Comparison of ENCODE assay signal across 8 cellular contexts in genomic region chr10:128047337-128047736, GRCh38.
DNase-seq lines count a peak whose midpoint lies in the region; ATAC-seq and TF ChIP-seq lines count a peak whose summit lies in the region.

No MANE protein-coding gene starts in this region.

- peaks cover 0 to 3% of the 10 kb centered on the region in 2 donors for H3K36me3 ChIP-seq in muscle layer of duodenum (ENCODE audit: control insufficient read depth in 1 of 2, insufficient read depth in 2 of 2, low read length in 2 of 2)

- peaks cover 49% of the 10 kb centered on the region for H3K4me1 Mint-ChIP-seq in CD4-positive, alpha-beta T cell (ENCODE audit: low read depth)
- peaks cover 24 to 32% (median 26%) of the 10 kb centered on the region in 3 donors for H3K4me1 Mint-ChIP-seq in IgD-negative memory B cell
- H3K4me1 Mint-ChIP-seq in stimulated activated naive CD8-positive, alpha-beta T cell treated with anti-CD3 and anti-CD28 coated beads, Interleukin-15, Interleukin-2, amounts not matched to agents 100 ng/mL and 50 ng/mL, for 24 hours (ENCODE audit: low read depth), result peaks cover 55% of the 10 kb centered on the region

- H3K27me3 Mint-ChIP-seq in CD4-positive, alpha-beta T cell, result no peaks in the 10 kb centered on the region
- no peaks in the 10 kb centered on the region for H3K27me3 Mint-ChIP-seq in IgD-negative memory B cell
- no peaks in the 10 kb centered on the region for H3K27me3 Mint-ChIP-seq in stimulated activated naive CD8-positive, alpha-beta T cell treated with anti-CD3 and anti-CD28 coated beads, Interleukin-15, Interleukin-2, amounts not matched to agents 100 ng/mL and 50 ng/mL, for 24 hours

- H3K27me3 ChIP-seq in CD4-positive, alpha-beta T cell (ENCODE audit: control insufficient read depth, insufficient read depth, low read length), result no peaks in the 10 kb centered on the region
- no peaks in the 10 kb centered on the region for H3K27me3 ChIP-seq in muscle layer of duodenum (ENCODE audit: low read depth, low read length)

- peak overlapping the region; percentile 48 to 58 for H3K4me3 ChIP-seq in muscle layer of duodenum (ENCODE audit: low read depth in 1 of 2, low read length in 2 of 2)

- H3K9me3 ChIP-seq in CD4-positive, alpha-beta T cell (ENCODE audit: control insufficient read depth, low read length), result no peaks in the 10 kb centered on the region
- H3K9me3 ChIP-seq in muscle layer of duodenum (ENCODE audit: control insufficient read depth in 1 of 2, low read length in 2 of 2), result no peaks in the 10 kb centered on the region

- H3K9me3 Mint-ChIP-seq in CD4-positive, alpha-beta T cell, result no peaks in the 10 kb centered on the region
- H3K9me3 Mint-ChIP-seq in IgD-negative memory B cell, result no peaks in the 10 kb centered on the region
- no peaks in the 10 kb centered on the region for H3K9me3 Mint-ChIP-seq in stimulated activated naive CD8-positive, alpha-beta T cell treated with anti-CD3 and anti-CD28 coated beads, Interleukin-15, Interleukin-2, amounts not matched to agents 100 ng/mL and 50 ng/mL, for 24 hours

- intact Hi-C loops in CD4-positive, alpha-beta T cell (cut with DNase I, micrococcal nuclease), result loop anchor here (1.0 to 10.0 kb wide), 4 partner anchors 15 to 1417 kb away; partner anchors contain the start of gene MGMT (in 1 of the 2)

- peak; percentile 95 for ATAC-seq in CD4-positive, alpha-beta T cell (ENCODE audit: poor library complexity)
- peak; percentile 98 for ATAC-seq in GM21423 (IDR thresholded peaks at IDR 0.05; ENCODE audit: unreplicated experiment)

- peaks cover 9% of the 10 kb centered on the region in 2 donors for H3K4me1 ChIP-seq in muscle layer of duodenum (ENCODE audit: control insufficient read depth in 1 of 2, insufficient read depth in 2 of 2, low read length in 2 of 2)

- H3K27ac Mint-ChIP-seq in CD4-positive, alpha-beta T cell, result peak overlapping the region; percentile 96
- peak overlapping the region; percentile 62 to 97 (median 76) for H3K27ac Mint-ChIP-seq in IgD-negative memory B cell
- peak overlapping the region; percentile 90 for H3K27ac Mint-ChIP-seq in stimulated activated naive CD8-positive, alpha-beta T cell treated with anti-CD3 and anti-CD28 coated beads, Interleukin-15, Interleukin-2, amounts not matched to agents 100 ng/mL and 50 ng/mL, for 24 hours

- no peak for TF ChIP-seq CTCF in CD4-positive, alpha-beta T cell (IDR thresholded peaks at IDR 0.05)

- CTCF ChIA-PET in CD4-positive, alpha-beta T cell (lab: Charles Lee), result interaction anchor here (0.9 to 3.1 kb wide), 8 partner anchors 12 to 164 kb away, joined by 3 to 24 read pairs (median 6); partner anchors contain the start of gene PTPRE

- peaks cover 50% of the 10 kb centered on the region for H3K36me3 Mint-ChIP-seq in CD4-positive, alpha-beta T cell (ENCODE audit: low read depth)
- no peaks in the 10 kb centered on the region for H3K36me3 Mint-ChIP-seq in IgD-negative memory B cell
- peaks cover 30% of the 10 kb centered on the region for H3K36me3 Mint-ChIP-seq in stimulated activated naive CD8-positive, alpha-beta T cell treated with anti-CD3 and anti-CD28 coated beads, Interleukin-15, Interleukin-2, amounts not matched to agents 100 ng/mL and 50 ng/mL, for 24 hours (ENCODE audit: low read depth)

- H3K27ac ChIP-seq in CD4-positive, alpha-beta T cell (ENCODE audit: low read depth, low read length), result peak overlapping the region; percentile 70
- H3K27ac ChIP-seq in muscle layer of duodenum (ENCODE audit: low read length), result peak overlapping the region; percentile 83

- H3K4me3 Mint-ChIP-seq in CD4-positive, alpha-beta T cell, result peak overlapping the region; percentile 91
- peak overlapping the region; percentile 76 to 97 (median 88) for H3K4me3 Mint-ChIP-seq in IgD-negative memory B cell
- peak overlapping the region; percentile 97 for H3K4me3 Mint-ChIP-seq in stimulated activated naive CD8-positive, alpha-beta T cell treated with anti-CD3 and anti-CD28 coated beads, Interleukin-15, Interleukin-2, amounts not matched to agents 100 ng/mL and 50 ng/mL, for 24 hours

- peak; percentile 66 to 82 (median 76) for DNase-seq in CD4-positive, alpha-beta T cell
- DNase-seq in activated CD4-positive, alpha-beta T cell treated with anti-CD3 and anti-CD28 coated beads, Interleukin-2, amount 50 U/mL, for 24 hours (ENCODE audit: low read depth in 1 of 2, low spot score in 1 of 2), result peak; percentile 59 to 73
- peak; percentile 71 for DNase-seq in effector CD8-positive, alpha-beta T cell (lab: John Stamatoyannopoulos, UW)
- no peak for DNase-seq in SHP77 treated with DMSO at 0.1 percent for 48 hours (lab: John Stamatoyannopoulos, UW)

- POLR2A ChIA-PET in CD4-positive, alpha-beta T cell (lab: Charles Lee), result interaction anchor here (1.0 to 3.9 kb wide), 8 partner anchors 11 to 96 kb away, joined by 3 to 112 read pairs (median 6); partner anchors contain the start of gene MKI67
